1 cellular context compared by ENCODE assay signal in genomic region chr11:3854660-3854976, GRCh38.
TF ChIP-seq lines count a peak whose summit lies in the region.

No MANE protein-coding gene starts in this region.

TF ChIP-seq in liver, 16 proteins besides CTCF, POLR2A, EP300 and RAD21 (continued from another document):
- no peak for TF ChIP-seq REST (IDR thresholded peaks at IDR 0.05)
- TF ChIP-seq FOXA1 (IDR thresholded peaks at IDR 0.05), result no peak
- no peak for TF ChIP-seq ZBTB33 (IDR thresholded peaks at IDR 0.05)
- no peak for TF ChIP-seq GABPA (IDR thresholded peaks at IDR 0.05 in 1 of 2, conservative IDR thresholded peaks at IDR 0.05 in 1 of 2)
